ENCODE assay signal across 20 cellular contexts in the genomic region with DNA sequence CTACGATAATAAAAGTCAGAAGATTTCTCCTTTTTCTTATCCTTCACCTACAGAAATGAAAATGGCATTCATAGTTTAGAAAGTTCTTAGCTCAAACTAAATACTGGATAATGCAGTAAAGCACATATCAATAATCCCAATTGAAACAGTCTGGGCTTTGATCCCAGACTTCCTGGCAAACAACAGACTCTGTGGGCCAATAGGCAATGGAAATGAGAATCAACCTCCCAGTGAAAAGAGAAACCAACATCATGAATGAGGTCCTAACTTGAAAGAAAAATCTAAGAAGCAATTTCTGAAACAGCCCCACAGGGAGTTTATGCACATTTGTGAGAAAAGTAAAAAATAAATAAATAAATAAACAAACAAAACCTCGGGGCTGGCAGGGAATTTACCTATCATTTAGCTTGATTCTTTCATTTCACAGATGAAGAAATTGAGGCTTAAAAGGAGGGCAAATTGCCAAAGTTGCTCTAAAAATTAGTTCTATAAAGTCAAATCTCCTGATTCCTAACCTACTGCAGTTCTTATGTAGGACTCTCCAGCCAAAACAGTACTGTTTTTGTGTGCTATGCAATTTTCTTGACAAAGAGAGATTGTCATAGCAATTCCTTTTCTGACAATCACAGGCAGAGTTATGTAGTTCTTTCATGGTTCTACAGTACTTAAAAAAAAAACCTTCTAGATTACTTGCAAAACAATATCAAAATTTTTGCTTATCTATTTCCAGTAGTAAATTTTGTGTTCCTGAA.
DNase-seq lines count a peak whose midpoint lies in the region; ATAC-seq, FAIRE-seq and TF ChIP-seq lines count a peak whose summit lies in the region.
"Had no signal": no experiment of that assay in that cellular context is flagged by ENCODE, and none has a peak within 500 bp of the region (broad histone marks: within the 10 kb centered on the region; RNA-seq: fewer than 3 reads in every experiment).

No MANE protein-coding gene starts in this region.

- H3K27me3 ChIP-seq in liver (ENCODE audit: control insufficient read depth in 4 of 4, insufficient read depth in 4 of 4, low read length in 3 of 4) (no peaks in the 10 kb centered on the region), HepG2 (ENCODE audit: control insufficient read depth in 1 of 2, insufficient read depth in 2 of 2, low read length in 2 of 2) (no peaks in the 10 kb centered on the region), fibroblast of lung (ENCODE audit: control insufficient read depth, insufficient read depth, low read length) (no peaks in the 10 kb centered on the region), right lobe of liver (no peaks in the 10 kb centered on the region)
- H3K27me3 ChIP-seq: BLaER1 had no signal

- TF ChIP-seq RAD21 in liver (IDR thresholded peaks at IDR 0.05) (peak in 1 of 2 donors; percentile 8), HepG2 (CRISPR knock-in tag; IDR thresholded peaks at IDR 0.05) (no peak)

- DNase-seq in HepG2 (ENCODE audit: low spot score) (no peak), fibroblast of lung (ENCODE audit: low read depth in 2 of 2) (peak; percentile 30 to 48), right lobe of liver (peak in 1 of 3 donors; percentile 51), superior temporal gyrus (ENCODE audit: extremely low spot score) (peak; percentile 53), Calu3 (no peak), posterior vena cava (ENCODE audit: low spot score) (no peak)
- DNase-seq in stimulated activated CD4-positive, alpha-beta T cell treated with anti-CD3 and anti-CD28 coated beads, Interleukin-2, amount 100 ng/mL, for 24 hours = no peak
- DNase-seq: CD8-positive, alpha-beta T cell; GF-D8; H9; NCI-H1105 treated with DMSO at 0.1 percent for 48 hours; NCI-H187; NCI-H345; NCI-H526 treated with DMSO at 0.1 percent for 48 hours; NK-92 treated with Interleukin-12 subunit alpha and Interleukin-12 subunit beta, amount 100 ng/mL, for 24 hours; SHP77 had no signal

- no peak for TF ChIP-seq CTCF in liver (IDR thresholded peaks at IDR 0.05; ENCODE audit: low read depth, low read length, missing input control)
- no peak for TF ChIP-seq CTCF in HepG2 (CRISPR knock-in tag; IDR thresholded peaks at IDR 0.05)
- no peak for TF ChIP-seq CTCF in fibroblast of lung (conservative IDR thresholded peaks at IDR 0.05 in 1 of 2, IDR thresholded peaks at IDR 0.05 in 1 of 2; ENCODE audit: low read depth in 1 of 2, low read length in 2 of 2)
- TF ChIP-seq CTCF in right lobe of liver (IDR thresholded peaks at IDR 0.05) = no peak
- no peak for TF ChIP-seq CTCF in Calu3 (IDR thresholded peaks at IDR 0.05; ENCODE audit: unreplicated experiment)

- no peaks in the 10 kb centered on the region for H3K4me1 Mint-ChIP-seq in Calu3 (ENCODE audit: low read depth, unreplicated experiment)
- H3K4me1 Mint-ChIP-seq: IgD-negative memory B cell had no signal

- H4K20me1 ChIP-seq in HepG2 (ENCODE audit: insufficient read depth, low read length) (no peaks in the 10 kb centered on the region), fibroblast of lung (ENCODE audit: control insufficient read depth, extremely low read depth, insufficient read depth, low read length) (no peaks in the 10 kb centered on the region)
- H4K20me1 ChIP-seq: BLaER1 had no signal

- 59% methylated on average over 2 of the region's 2 CpGs for WGBS in liver
- 23% methylated on average over 2 of the region's 2 CpGs for WGBS in HepG2 (ENCODE audit: low lambda C conversion rate)
- WGBS in right lobe of liver (ENCODE audit: insufficient coverage, low coverage, low lambda C conversion rate, missing lambda C conversion rate) = 59% methylated on average over 2 of the region's 2 CpGs

- intact Hi-C loops in HepG2 (cut with micrococcal nuclease; ENCODE audit: unreplicated experiment) (no loop called here), right lobe of liver (cut with DNase I) (no loop called here), Calu3 (cut with micrococcal nuclease; ENCODE audit: unreplicated experiment) (no loop called here), posterior vena cava (cut with DNase I) (no loop called here)

- H2AFZ ChIP-seq in HepG2 (ENCODE audit: low read length) (no peak overlapping the region), fibroblast of lung (ENCODE audit: low read length) (no peak overlapping the region)

- no peaks in the 10 kb centered on the region for H3K27me3 Mint-ChIP-seq in Calu3 (ENCODE audit: unreplicated experiment)
- H3K27me3 Mint-ChIP-seq: IgD-negative memory B cell had no signal

- no peak overlapping the region for H3K4me3 ChIP-seq in liver (ENCODE audit: low read depth in 1 of 3, low read length in 3 of 3)
- H3K4me3 ChIP-seq in HepG2 (replicated peaks in 1 of 3; ENCODE audit: insufficient read depth in 1 of 3, low read depth in 2 of 3, low read length in 3 of 3) = no peak overlapping the region
- no peak overlapping the region for H3K4me3 ChIP-seq in fibroblast of lung (replicated peaks in 1 of 4; ENCODE audit: control extremely low read depth in 1 of 4, insufficient read depth in 1 of 4, low read depth in 3 of 4, low read length in 4 of 4)
- H3K4me3 ChIP-seq in right lobe of liver = no peak overlapping the region
- H3K4me3 ChIP-seq: BLaER1 had no signal

- H3K79me2 ChIP-seq in HepG2 (ENCODE audit: insufficient read depth, low read length) (no peaks in the 10 kb centered on the region), fibroblast of lung (ENCODE audit: control insufficient read depth, insufficient read depth, low read length) (no peaks in the 10 kb centered on the region)

- POLR2A ChIA-PET in HepG2 (lab: Yijun Ruan, JAX) = no interaction called here

- H3K27ac Mint-ChIP-seq in Calu3 (ENCODE audit: unreplicated experiment) = no peak overlapping the region
- H3K27ac Mint-ChIP-seq: CD8-positive, alpha-beta T cell; H9; IgD-negative memory B cell had no signal

- H3K4me3 Mint-ChIP-seq in Calu3 (ENCODE audit: low read depth, unreplicated experiment) = no peak overlapping the region
- H3K4me3 Mint-ChIP-seq: CD8-positive, alpha-beta T cell; H9; IgD-negative memory B cell had no signal

- H3K9ac ChIP-seq in liver (ENCODE audit: low read depth in 1 of 2, low read length in 2 of 2) (no peak overlapping the region), HepG2 (ENCODE audit: insufficient read depth, low read depth, low read length) (no peak overlapping the region), fibroblast of lung (ENCODE audit: insufficient read depth, low read length) (no peak overlapping the region)
- H3K9ac ChIP-seq: BLaER1 had no signal

- H3K4me2 ChIP-seq in HepG2 (ENCODE audit: low read depth, low read length) (no peak overlapping the region), fibroblast of lung (ENCODE audit: extremely low read depth, insufficient read depth, low read length) (no peak overlapping the region)
- H3K4me2 ChIP-seq: BLaER1 had no signal

- H3K36me3 ChIP-seq in liver (ENCODE audit: control insufficient read depth in 4 of 4, insufficient read depth in 3 of 4, low read depth in 1 of 4, low read length in 3 of 4) (no peaks in the 10 kb centered on the region), HepG2 (replicated peaks in 1 of 2; ENCODE audit: control insufficient read depth in 1 of 2, insufficient read depth in 2 of 2, low read length in 2 of 2) (no peaks in the 10 kb centered on the region), fibroblast of lung (ENCODE audit: control insufficient read depth, insufficient read depth, low read length) (no peaks in the 10 kb centered on the region), right lobe of liver (no peaks in the 10 kb centered on the region)
- H3K36me3 ChIP-seq: BLaER1 had no signal

- TF ChIP-seq EP300 in HepG2 (IDR thresholded peaks at IDR 0.05; ENCODE audit: low read depth in 2 of 2, low read length in 2 of 2) (no peak), HepG2 (CRISPR knock-in tag; IDR thresholded peaks at IDR 0.05; ENCODE audit: borderline replicate concordance) (no peak)

- FAIRE-seq in HepG2 (lab: Jason Lieb, UNC) = no peak
- FAIRE-seq: GM19239 had no signal

- no peak for ATAC-seq in HepG2
- peak; percentile 87 to 98 (median 96) for ATAC-seq in right lobe of liver
- ATAC-seq: CD8-positive, alpha-beta T cell had no signal

- in situ Hi-C loops in HepG2 (cut with HindIII; ENCODE audit: extremely low pct_ligation_motif_present, low pct_unique_long_range_greater_than_20kb) = no loop called here

- peaks cover 0 to 16% (median 5%) of the 10 kb centered on the region in 4 donors for H3K4me1 ChIP-seq in liver (ENCODE audit: control insufficient read depth in 4 of 4, insufficient read depth in 4 of 4, low read length in 3 of 4)
- no peaks in the 10 kb centered on the region for H3K4me1 ChIP-seq in HepG2 (ENCODE audit: insufficient read depth, low read length)
- no peaks in the 10 kb centered on the region for H3K4me1 ChIP-seq in fibroblast of lung (ENCODE audit: control insufficient read depth, extremely low read depth, insufficient read depth, low read length)
- peaks cover 0 to 14% (median 0%) of the 10 kb centered on the region in 4 donors for H3K4me1 ChIP-seq in right lobe of liver
- H3K4me1 ChIP-seq: BLaER1 had no signal

- H3K27ac ChIP-seq in liver (ENCODE audit: low read depth in 1 of 2, low read length in 2 of 2) (no peak overlapping the region), HepG2 (ENCODE audit: extremely low read length, insufficient read depth, low read length) (no peak overlapping the region), fibroblast of lung (ENCODE audit: insufficient read depth, low read length) (no peak overlapping the region), right lobe of liver (no peak overlapping the region)
- H3K27ac ChIP-seq: BLaER1 had no signal

- no peak for TF ChIP-seq POLR2A in HepG2 (IDR thresholded peaks at IDR 0.05; ENCODE audit: insufficient read depth in 1 of 2, low read depth in 2 of 2, low read length in 2 of 2)
- no peak for TF ChIP-seq POLR2A in right lobe of liver (IDR thresholded peaks at IDR 0.05)

- CTCF ChIA-PET in HepG2 (lab: Yijun Ruan, JAX; ENCODE audit: low intra/inter-chr PET ratio, low total read pairs) = no interaction called here
- CTCF ChIA-PET in Calu3 (lab: Charles Lee) = no interaction called here

- BruUV-seq in HepG2 (replicated peaks; lab: Mats Ljungman, UMichigan) (no TSS peak), Calu3 (replicated peaks; lab: Mats Ljungman, UMichigan) (no TSS peak)

- no peaks in the 10 kb centered on the region for H3K9me3 ChIP-seq in liver (ENCODE audit: control insufficient read depth in 4 of 4, low read length in 3 of 4)
- no peaks in the 10 kb centered on the region for H3K9me3 ChIP-seq in HepG2 (ENCODE audit: low read length)
- H3K9me3 ChIP-seq in fibroblast of lung (ENCODE audit: control insufficient read depth, insufficient read depth, low read depth, low read length) = no peaks in the 10 kb centered on the region
- no peaks in the 10 kb centered on the region for H3K9me3 ChIP-seq in right lobe of liver
- H3K9me3 ChIP-seq: BLaER1 had no signal

- H3K36me3 Mint-ChIP-seq in Calu3 (ENCODE audit: insufficient read depth, unreplicated experiment) = no peaks in the 10 kb centered on the region
- H3K36me3 Mint-ChIP-seq: CD8-positive, alpha-beta T cell; IgD-negative memory B cell had no signal

- H3K9me3 Mint-ChIP-seq in Calu3 (ENCODE audit: low read depth, unreplicated experiment) = no peaks in the 10 kb centered on the region

TF ChIP-seq in liver, 16 proteins besides CTCF, POLR2A, EP300 and RAD21 (continues in another document):
- peak; percentile 35 to 44 for TF ChIP-seq HNF4A (conservative IDR thresholded peaks at IDR 0.05)

TF ChIP-seq in HepG2, 621 proteins besides CTCF, POLR2A, EP300 and RAD21 (continues in another document):
- TF ChIP-seq ZFP41 (CRISPR knock-in tag; IDR thresholded peaks at IDR 0.05; ENCODE audit: borderline replicate concordance) (no peak), MED13 (CRISPR knock-in tag; IDR thresholded peaks at IDR 0.05) (no peak)

Comparison
In these comparisons a context has a peak if more than half of its experiments do, and no peak if none do; other contexts are left out.
1. DNase-seq: peak in fibroblast of lung (2 of 2) and superior temporal gyrus (single experiment); none in HepG2 (single experiment), stimulated activated CD4-positive, alpha-beta T cell treated with anti-CD3 and anti-CD28 coated beads, Interleukin-2, amount 100 ng/mL, for 24 hours (0 of 2), Calu3 (single experiment) and posterior vena cava (single experiment).